19 cellular contexts compared by ENCODE assay signal in the genomic region with DNA sequence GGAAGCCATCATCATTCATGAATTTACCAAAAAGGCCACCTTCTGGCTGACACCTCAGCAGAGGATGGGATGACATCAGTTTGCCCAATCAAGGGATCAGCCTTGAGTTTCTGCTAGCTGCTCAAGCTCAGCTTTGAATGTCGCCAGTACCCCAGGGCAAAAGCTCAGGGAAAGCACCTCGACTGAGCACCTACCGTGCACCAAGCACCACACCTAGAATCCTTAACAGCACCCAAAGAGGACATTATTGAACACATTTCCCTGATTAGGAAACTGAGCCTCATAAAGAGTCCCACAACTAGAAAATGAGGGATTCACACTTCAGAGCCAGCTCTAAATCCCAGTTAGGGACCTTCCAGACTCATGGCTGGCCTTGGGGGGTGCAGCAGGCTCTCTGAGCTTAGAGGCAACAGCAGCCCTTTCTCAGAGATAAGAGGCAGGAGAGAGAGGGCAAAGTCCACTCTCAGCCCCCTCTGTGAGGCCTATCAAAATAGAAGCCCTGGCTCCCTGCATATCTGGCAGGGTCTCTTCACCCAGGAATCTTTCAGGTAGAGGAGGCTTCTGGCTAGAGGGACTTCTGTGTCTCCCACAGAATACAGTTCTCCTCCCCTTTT.
"Had no signal": no experiment of that assay in that cellular context is flagged by ENCODE, and none has a peak within 500 bp of the region (broad histone marks: within the 10 kb centered on the region; RNA-seq: fewer than 3 reads in every experiment).

No MANE protein-coding gene starts in this region.

- H3K4me3 ChIP-seq: lower lobe of right lung, transverse colon had no signal

- H3K9me3 ChIP-seq: lower lobe of right lung, neutrophil, transverse colon had no signal

- H3K36me3 ChIP-seq: lower lobe of right lung, neutrophil, transverse colon had no signal

- DNase-seq: activated CD4-positive, CD25-positive, alpha-beta regulatory T cell treated with anti-CD3 and anti-CD28 coated beads, Interleukin-2, amount 50 U/mL, for 72 hours; activated naive CD4-positive, alpha-beta T cell; activated naive CD8-positive, alpha-beta T cell treated with anti-CD3 and anti-CD28 coated beads, Interleukin-2, amount 10 ng/mL, durations not matched to agents 7 days and 5 days; activated T-cell treated with anti-CD3 and anti-CD28 coated beads for 4 hours; cerebellar nuclear complex; effector CD8-positive, alpha-beta T cell; foreskin fibroblast; glutamatergic neuron; kidney glomerular epithelial cell; lower lobe of right lung; midbrain; naive B cell; retina; stimulated activated CD4-positive, alpha-beta T cell treated with anti-CD3 and anti-CD28 coated beads, Interleukin-4, amount 100 ng/mL, for 4 hours; stimulated activated CD8-positive, alpha-beta memory T cell treated with anti-CD3 and anti-CD28 coated beads, Interleukin-4, amount 100 ng/mL, for 48 hours; stimulated activated naive CD8-positive, alpha-beta T cell treated with anti-CD3 and anti-CD28 coated beads, Interleukin-15, Interleukin-2, amounts not matched to agents 100 U/mL and 50 U/mL, for 24 hours; T1000; transverse colon had no signal

- H3K4me1 ChIP-seq: lower lobe of right lung had no signal

- H3K27me3 ChIP-seq: neutrophil, transverse colon had no signal

- H3K27ac ChIP-seq: lower lobe of right lung, neutrophil, transverse colon had no signal

- ATAC-seq: lower lobe of right lung; stimulated activated naive CD8-positive, alpha-beta T cell treated with anti-CD3 and anti-CD28 coated beads, Interleukin-15, Interleukin-2, amounts not matched to agents 100 U/mL and 50 U/mL, for 24 hours had no signal
